ENCODE assay signal across 17 cellular contexts in the genomic region with DNA sequence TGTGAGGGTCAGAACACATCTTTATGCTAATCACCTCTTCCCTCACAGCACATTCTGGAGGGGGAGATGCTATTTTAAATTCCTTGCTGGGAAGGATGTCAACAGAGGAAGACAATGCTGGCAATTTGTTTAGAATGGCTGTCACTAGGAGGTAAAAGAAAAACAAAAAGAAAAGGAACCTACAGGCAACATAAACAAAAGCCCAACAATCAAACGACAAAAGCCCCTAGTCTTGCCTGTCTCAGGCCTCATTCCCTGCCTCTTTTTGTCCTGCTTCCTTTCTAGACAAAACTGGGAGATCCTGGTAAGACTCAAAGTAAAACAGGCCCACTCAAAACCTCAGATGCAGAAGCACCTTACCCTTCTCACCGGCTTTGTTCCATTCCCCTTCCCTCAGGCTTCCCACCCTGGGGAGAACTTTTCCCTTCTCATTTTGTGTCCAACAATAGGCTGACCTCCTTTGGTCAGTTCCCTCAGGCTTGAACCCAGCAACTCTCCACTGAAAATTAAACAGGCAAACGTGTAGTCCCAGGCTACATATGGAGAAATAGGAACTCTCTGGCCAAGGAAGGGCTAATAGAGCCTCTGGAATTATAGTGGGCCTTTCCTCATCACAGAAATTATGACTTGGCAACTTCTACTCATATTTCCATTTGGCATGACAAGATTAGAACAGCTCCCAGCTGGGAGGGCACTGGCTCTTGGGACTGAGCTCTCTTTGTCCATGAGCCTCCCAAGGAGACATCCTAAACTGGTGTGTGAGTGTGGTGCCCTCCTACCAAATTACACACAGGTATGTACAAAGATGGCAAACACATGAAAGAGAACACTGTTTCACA.
A peak's percentile ranks its signal among the peaks of the same experiment; 100 is the strongest.
DNase-seq lines count a peak whose midpoint lies in the region; TF ChIP-seq lines count a peak whose summit lies in the region.
"Had no signal": no experiment of that assay in that cellular context is flagged by ENCODE, and none has a peak within 500 bp of the region (broad histone marks: within the 10 kb centered on the region; RNA-seq: fewer than 3 reads in every experiment).

No MANE protein-coding gene starts in this region.

- no peaks in the 10 kb centered on the region for H3K27me3 ChIP-seq in sigmoid colon
- H3K27me3 ChIP-seq: body of pancreas, upper lobe of left lung had no signal

- H3K36me3 ChIP-seq in mesodermal cell (ENCODE audit: control insufficient read depth, insufficient read depth, low read length) (no peaks in the 10 kb centered on the region), sigmoid colon (no peaks in the 10 kb centered on the region)
- H3K36me3 ChIP-seq: upper lobe of left lung had no signal

- TF ChIP-seq CTCF in AG10803 (conservative IDR thresholded peaks at IDR 0.05; ENCODE audit: low read length), result no peak
- TF ChIP-seq CTCF in sigmoid colon (IDR thresholded peaks at IDR 0.05), result no peak

- no peak for TF ChIP-seq POLR2A in sigmoid colon (IDR thresholded peaks at IDR 0.05)

- H3K4me3 ChIP-seq in AG10803 (ENCODE audit: low read length), result no peak overlapping the region
- H3K4me3 ChIP-seq in mesodermal cell (ENCODE audit: extremely low read depth, insufficient read depth, low read length, poor library complexity, severe bottlenecking), result no peak overlapping the region
- H3K4me3 ChIP-seq in sigmoid colon, result no peak overlapping the region
- H3K4me3 ChIP-seq: A549, body of pancreas, upper lobe of left lung had no signal

- WGBS in mesodermal cell (ENCODE audit: insufficient coverage in 2 of 2), 2 experiments, result 0% methylated on average over 1 to 2 of the region's 3 CpGs
- 82 to 84% methylated on average over 3 of the region's 3 CpGs for WGBS in sigmoid colon, 2 donors

- DNase-seq in AG10803 (ENCODE audit: low read depth) (peak; percentile 57), NCI-H146 treated with DMSO at 0.1 percent for 48 hours (lab: John Stamatoyannopoulos, UW; ENCODE audit: unreplicated experiment) (peak; percentile 22), ecto neural progenitor cell (ENCODE audit: low spot score) (peak; percentile 41), NCI-H1694 treated with DMSO at 0.1 percent for 48 hours (lab: John Stamatoyannopoulos, UW) (no peak), NCI-H1694 (lab: John Stamatoyannopoulos, UW) (no peak), LoVo (ENCODE audit: low spot score) (no peak), sigmoid colon (no peak)
- DNase-seq: activated CD4-positive, alpha-beta T cell treated with anti-CD3 and anti-CD28 coated beads for 4 hours; activated naive CD4-positive, alpha-beta T cell; body of pancreas; left colon; NCI-H187; NCI-H446 treated with DMSO at 0.1 percent for 48 hours; upper lobe of left lung had no signal

- H3K4me1 ChIP-seq in mesodermal cell (ENCODE audit: control insufficient read depth, insufficient read depth, low read length, poor library complexity, severe bottlenecking) (peaks cover 14% of the 10 kb centered on the region), sigmoid colon (no peaks in the 10 kb centered on the region)
- H3K4me1 ChIP-seq: A549, body of pancreas had no signal

- intact Hi-C loops in sigmoid colon (cut with DNase I), result no loop called here

- no peak for TF ChIP-seq EP300 in sigmoid colon (IDR thresholded peaks at IDR 0.05)

- peak overlapping the region; percentile 76 for H3K27ac ChIP-seq in mesodermal cell (ENCODE audit: low read depth, low read length, severe bottlenecking)
- no peak overlapping the region for H3K27ac ChIP-seq in sigmoid colon
- H3K27ac ChIP-seq: body of pancreas, parathyroid adenoma had no signal

- H3K9me3 ChIP-seq in mesodermal cell (ENCODE audit: control insufficient read depth, low read length), result peaks cover 6% of the 10 kb centered on the region
- H3K9me3 ChIP-seq in sigmoid colon, result no peaks in the 10 kb centered on the region
- H3K9me3 ChIP-seq: body of pancreas, upper lobe of left lung had no signal

Comparison
In these comparisons a context has a peak if more than half of its experiments do, and no peak if none do; other contexts are left out.
1. DNase-seq: peak in AG10803 (single experiment), NCI-H146 treated with DMSO at 0.1 percent for 48 hours (single experiment) and ecto neural progenitor cell (single experiment); none in NCI-H1694 treated with DMSO at 0.1 percent for 48 hours (single experiment), NCI-H1694 (single experiment), LoVo (single experiment) and sigmoid colon (single experiment).